1 cellular context compared by ENCODE assay signal in genomic region chr6:169800668-169801395, GRCh38.
TF ChIP-seq lines count a peak whose summit lies in the region.

No MANE protein-coding gene starts in this region.

TF ChIP-seq in HEK293, 187 proteins besides CTCF, POLR2A, EP300 and RAD21 (continued from another document and continues in another):
- TF ChIP-seq TSHZ1 (tag by site-specific recombination; IDR thresholded peaks at IDR 0.05; ENCODE audit: borderline replicate concordance) (no peak), ZNF26 (tag by site-specific recombination; IDR thresholded peaks at IDR 0.05) (no peak), ZNF629 (tag by site-specific recombination; IDR thresholded peaks at IDR 0.05) (no peak), ZNF391 (tag by site-specific recombination; IDR thresholded peaks at IDR 0.05; ENCODE audit: borderline replicate concordance, low read depth) (no peak), ZNF266 (tag by site-specific recombination; IDR thresholded peaks at IDR 0.05; ENCODE audit: low read depth) (no peak), ZNF792 (tag by site-specific recombination; IDR thresholded peaks at IDR 0.05) (no peak), ZNF791 (tag by site-specific recombination; IDR thresholded peaks at IDR 0.05) (no peak), SP7 (tag by site-specific recombination; IDR thresholded peaks at IDR 0.05) (peak; percentile 94), ZBTB49 (tag by site-specific recombination; IDR thresholded peaks at IDR 0.05; ENCODE audit: low read depth) (no peak), ZNF24 (tag by site-specific recombination; IDR thresholded peaks at IDR 0.05) (no peak), ZFHX2 (tag by site-specific recombination; conservative IDR thresholded peaks at IDR 0.05) (peak; percentile 68), ZNF311 (tag by site-specific recombination; IDR thresholded peaks at IDR 0.05; ENCODE audit: borderline replicate concordance) (no peak), SP3 (tag by site-specific recombination; IDR thresholded peaks at IDR 0.05) (no peak), PRDM1 (tag by site-specific recombination; IDR thresholded peaks at IDR 0.05) (peak; percentile 55), PRDM6 (tag by site-specific recombination; IDR thresholded peaks at IDR 0.05) (no peak; the same call in 1 of the 2 replicates), ZNF214 (tag by site-specific recombination; IDR thresholded peaks at IDR 0.05; ENCODE audit: borderline replicate concordance) (no peak), ZNF341 (tag by site-specific recombination; IDR thresholded peaks at IDR 0.05; ENCODE audit: low read depth) (no peak), GLIS1 (tag by site-specific recombination; IDR thresholded peaks at IDR 0.05) (peak; percentile 82), ZNF114 (tag by site-specific recombination; IDR thresholded peaks at IDR 0.05) (no peak), KLF9 (tag by site-specific recombination; IDR thresholded peaks at IDR 0.05; ENCODE audit: low read depth) (no peak), ZNF529 (tag by site-specific recombination; IDR thresholded peaks at IDR 0.05; ENCODE audit: insufficient replicate concordance) (no peak), ZNF558 (tag by site-specific recombination; IDR thresholded peaks at IDR 0.05) (no peak), ZNF169 (tag by site-specific recombination; IDR thresholded peaks at IDR 0.05) (no peak), SCRT1 (tag by site-specific recombination; IDR thresholded peaks at IDR 0.05; ENCODE audit: borderline replicate concordance) (0 out of 2 replicates have a peak, but pooled peaks have one; percentile 39), HIC1 (tag by site-specific recombination; IDR thresholded peaks at IDR 0.05) (peak; percentile 31; the same call in 1 of the 2 replicates), ZNF473 (tag by site-specific recombination; IDR thresholded peaks at IDR 0.05) (no peak), ZNF660 (tag by site-specific recombination; IDR thresholded peaks at IDR 0.05) (no peak; the same call in 1 of the 2 replicates), SETDB1 (IDR thresholded peaks at IDR 0.05; ENCODE audit: insufficient read length, low read length) (no peak), KLF8 (tag by site-specific recombination; IDR thresholded peaks at IDR 0.05) (no peak), ZNF548 (tag by site-specific recombination; IDR thresholded peaks at IDR 0.05) (no peak), ZNF654 (tag by site-specific recombination; IDR thresholded peaks at IDR 0.05; ENCODE audit: low read depth) (no peak), ZNF366 (tag by site-specific recombination; conservative IDR thresholded peaks at IDR 0.05) (peak; percentile 77)
- TF ChIP-seq, protein P1, sequence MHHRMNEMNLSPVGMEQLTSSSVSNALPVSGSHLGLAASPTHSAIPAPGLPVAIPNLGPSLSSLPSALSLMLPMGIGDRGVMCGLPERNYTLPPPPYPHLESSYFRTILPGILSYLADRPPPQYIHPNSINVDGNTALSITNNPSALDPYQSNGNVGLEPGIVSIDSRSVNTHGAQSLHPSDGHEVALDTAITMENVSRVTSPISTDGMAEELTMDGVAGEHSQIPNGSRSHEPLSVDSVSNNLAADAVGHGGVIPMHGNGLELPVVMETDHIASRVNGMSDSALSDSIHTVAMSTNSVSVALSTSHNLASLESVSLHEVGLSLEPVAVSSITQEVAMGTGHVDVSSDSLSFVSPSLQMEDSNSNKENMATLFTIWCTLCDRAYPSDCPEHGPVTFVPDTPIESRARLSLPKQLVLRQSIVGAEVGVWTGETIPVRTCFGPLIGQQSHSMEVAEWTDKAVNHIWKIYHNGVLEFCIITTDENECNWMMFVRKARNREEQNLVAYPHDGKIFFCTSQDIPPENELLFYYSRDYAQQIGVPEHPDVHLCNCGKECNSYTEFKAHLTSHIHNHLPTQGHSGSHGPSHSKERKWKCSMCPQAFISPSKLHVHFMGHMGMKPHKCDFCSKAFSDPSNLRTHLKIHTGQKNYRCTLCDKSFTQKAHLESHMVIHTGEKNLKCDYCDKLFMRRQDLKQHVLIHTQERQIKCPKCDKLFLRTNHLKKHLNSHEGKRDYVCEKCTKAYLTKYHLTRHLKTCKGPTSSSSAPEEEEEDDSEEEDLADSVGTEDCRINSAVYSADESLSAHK (tag by site-specific recombination; IDR thresholded peaks at IDR 0.05), result no peak
- TF ChIP-seq, protein P2, sequence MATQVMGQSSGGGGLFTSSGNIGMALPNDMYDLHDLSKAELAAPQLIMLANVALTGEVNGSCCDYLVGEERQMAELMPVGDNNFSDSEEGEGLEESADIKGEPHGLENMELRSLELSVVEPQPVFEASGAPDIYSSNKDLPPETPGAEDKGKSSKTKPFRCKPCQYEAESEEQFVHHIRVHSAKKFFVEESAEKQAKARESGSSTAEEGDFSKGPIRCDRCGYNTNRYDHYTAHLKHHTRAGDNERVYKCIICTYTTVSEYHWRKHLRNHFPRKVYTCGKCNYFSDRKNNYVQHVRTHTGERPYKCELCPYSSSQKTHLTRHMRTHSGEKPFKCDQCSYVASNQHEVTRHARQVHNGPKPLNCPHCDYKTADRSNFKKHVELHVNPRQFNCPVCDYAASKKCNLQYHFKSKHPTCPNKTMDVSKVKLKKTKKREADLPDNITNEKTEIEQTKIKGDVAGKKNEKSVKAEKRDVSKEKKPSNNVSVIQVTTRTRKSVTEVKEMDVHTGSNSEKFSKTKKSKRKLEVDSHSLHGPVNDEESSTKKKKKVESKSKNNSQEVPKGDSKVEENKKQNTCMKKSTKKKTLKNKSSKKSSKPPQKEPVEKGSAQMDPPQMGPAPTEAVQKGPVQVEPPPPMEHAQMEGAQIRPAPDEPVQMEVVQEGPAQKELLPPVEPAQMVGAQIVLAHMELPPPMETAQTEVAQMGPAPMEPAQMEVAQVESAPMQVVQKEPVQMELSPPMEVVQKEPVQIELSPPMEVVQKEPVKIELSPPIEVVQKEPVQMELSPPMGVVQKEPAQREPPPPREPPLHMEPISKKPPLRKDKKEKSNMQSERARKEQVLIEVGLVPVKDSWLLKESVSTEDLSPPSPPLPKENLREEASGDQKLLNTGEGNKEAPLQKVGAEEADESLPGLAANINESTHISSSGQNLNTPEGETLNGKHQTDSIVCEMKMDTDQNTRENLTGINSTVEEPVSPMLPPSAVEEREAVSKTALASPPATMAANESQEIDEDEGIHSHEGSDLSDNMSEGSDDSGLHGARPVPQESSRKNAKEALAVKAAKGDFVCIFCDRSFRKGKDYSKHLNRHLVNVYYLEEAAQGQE (tag by site-specific recombination; IDR thresholded peaks at IDR 0.05), result no peak
- TF ChIP-seq, protein P3, sequence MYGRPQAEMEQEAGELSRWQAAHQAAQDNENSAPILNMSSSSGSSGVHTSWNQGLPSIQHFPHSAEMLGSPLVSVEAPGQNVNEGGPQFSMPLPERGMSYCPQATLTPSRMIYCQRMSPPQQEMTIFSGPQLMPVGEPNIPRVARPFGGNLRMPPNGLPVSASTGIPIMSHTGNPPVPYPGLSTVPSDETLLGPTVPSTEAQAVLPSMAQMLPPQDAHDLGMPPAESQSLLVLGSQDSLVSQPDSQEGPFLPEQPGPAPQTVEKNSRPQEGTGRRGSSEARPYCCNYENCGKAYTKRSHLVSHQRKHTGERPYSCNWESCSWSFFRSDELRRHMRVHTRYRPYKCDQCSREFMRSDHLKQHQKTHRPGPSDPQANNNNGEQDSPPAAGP (tag by site-specific recombination; IDR thresholded peaks at IDR 0.05), result peak; percentile 72
- TF ChIP-seq, protein P4, sequence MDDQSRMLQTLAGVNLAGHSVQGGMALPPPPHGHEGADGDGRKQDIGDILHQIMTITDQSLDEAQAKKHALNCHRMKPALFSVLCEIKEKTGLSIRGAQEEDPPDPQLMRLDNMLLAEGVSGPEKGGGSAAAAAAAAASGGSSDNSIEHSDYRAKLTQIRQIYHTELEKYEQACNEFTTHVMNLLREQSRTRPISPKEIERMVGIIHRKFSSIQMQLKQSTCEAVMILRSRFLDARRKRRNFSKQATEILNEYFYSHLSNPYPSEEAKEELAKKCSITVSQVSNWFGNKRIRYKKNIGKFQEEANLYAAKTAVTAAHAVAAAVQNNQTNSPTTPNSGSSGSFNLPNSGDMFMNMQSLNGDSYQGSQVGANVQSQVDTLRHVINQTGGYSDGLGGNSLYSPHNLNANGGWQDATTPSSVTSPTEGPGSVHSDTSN (CRISPR knock-in tag; IDR thresholded peaks at IDR 0.05), result no peak
